ENCODE assay signal across 21 cellular contexts in the genomic region with DNA sequence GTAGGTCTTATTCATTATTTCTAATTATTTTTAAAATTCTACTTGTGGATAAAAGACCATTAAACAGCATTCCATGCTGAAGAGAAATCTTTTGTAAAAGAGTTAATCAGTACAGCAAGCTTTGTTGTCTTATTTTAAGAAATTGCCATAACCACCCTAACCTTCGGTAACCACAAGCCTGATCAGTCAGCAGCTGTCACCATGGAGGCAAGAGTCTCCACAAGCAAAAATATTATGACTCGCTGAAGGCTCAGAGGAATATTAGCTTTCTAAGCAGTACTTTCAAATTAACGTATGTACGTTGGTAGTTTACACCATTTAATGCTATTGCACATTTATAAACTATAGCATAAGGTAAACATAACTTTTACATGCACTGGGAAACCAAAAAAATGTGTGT.
DNase-seq lines count a peak whose midpoint lies in the region; ATAC-seq, FAIRE-seq and TF ChIP-seq lines count a peak whose summit lies in the region.
"Had no signal": no experiment of that assay in that cellular context is flagged by ENCODE, and none has a peak within 500 bp of the region (broad histone marks: within the 10 kb centered on the region; RNA-seq: fewer than 3 reads in every experiment).

No MANE protein-coding gene starts in this region.

- WGBS in mesenchymal stem cell, result 78% methylated on average over 1 of the region's 4 CpGs

- H3K27me3 ChIP-seq in astrocyte (ENCODE audit: insufficient read depth, low read length) (no peaks in the 10 kb centered on the region), mesenchymal stem cell (ENCODE audit: control insufficient read depth in 1 of 2, insufficient read depth in 1 of 2, low read length in 2 of 2) (no peaks in the 10 kb centered on the region)

- H3K23ac ChIP-seq in mesenchymal stem cell (ENCODE audit: low read length in 2 of 2), result no peak overlapping the region

- H3K9me3 ChIP-seq in astrocyte (ENCODE audit: insufficient read depth, low read depth, low read length), result no peaks in the 10 kb centered on the region
- peaks cover 3% of the 10 kb centered on the region for H3K9me3 ChIP-seq in mesenchymal stem cell (ENCODE audit: control insufficient read depth, low read length)

- H2AFZ ChIP-seq in astrocyte (ENCODE audit: low read depth, low read length), result no peak overlapping the region
- no peak overlapping the region for H2AFZ ChIP-seq in mesenchymal stem cell (ENCODE audit: low read depth, low read length)

- no peak overlapping the region for H3K9ac ChIP-seq in astrocyte (ENCODE audit: low read length)
- no peak overlapping the region for H3K9ac ChIP-seq in mesenchymal stem cell (ENCODE audit: low read length)

- no peak overlapping the region for H4K8ac ChIP-seq in mesenchymal stem cell (ENCODE audit: low read length)

- no peaks in the 10 kb centered on the region for H3K79me1 ChIP-seq in mesenchymal stem cell (replicated peaks; ENCODE audit: low read length, poor library complexity, severe bottlenecking)

- ATAC-seq in T-cell (replicated peaks in 1 of 4), result no peak
- no peak for ATAC-seq in stimulated activated naive B cell treated with anti-CD40 and anti-IgM and Interleukin-4, amounts not matched to agents 10 μg/mL and 1 μg/mL and 100 μg/mL, for 72 hours (replicated peaks)

- H3K79me2 ChIP-seq in astrocyte (ENCODE audit: insufficient read depth, low read length), result no peaks in the 10 kb centered on the region

- no peaks in the 10 kb centered on the region for H3K36me3 Mint-ChIP-seq in astrocyte (ENCODE audit: low read depth, unreplicated experiment)
- no peaks in the 10 kb centered on the region for H3K36me3 Mint-ChIP-seq in T-cell
- H3K36me3 Mint-ChIP-seq in stimulated activated naive B cell treated with anti-CD40 and anti-IgM and Interleukin-4, amounts not matched to agents 10 μg/mL and 1 μg/mL and 100 μg/mL, for 72 hours, result no peaks in the 10 kb centered on the region

- POLR2A ChIA-PET in T-cell (lab: Charles Lee), result no interaction called here

- H3K4me3 Mint-ChIP-seq in astrocyte (ENCODE audit: unreplicated experiment) (no peak overlapping the region), T-cell (no peak overlapping the region)
- no peak overlapping the region for H3K4me3 Mint-ChIP-seq in stimulated activated naive B cell treated with anti-CD40 and anti-IgM and Interleukin-4, amounts not matched to agents 10 μg/mL and 1 μg/mL and 100 μg/mL, for 72 hours

- H3K18ac ChIP-seq in mesenchymal stem cell (ENCODE audit: low read depth in 1 of 2, low read length in 2 of 2), result no peak overlapping the region

- no peak for TF ChIP-seq CTCF in astrocyte (IDR thresholded peaks at IDR 0.05; ENCODE audit: insufficient read depth, low read depth, low read length)
- TF ChIP-seq CTCF in coronary artery (IDR thresholded peaks at IDR 0.05), result no peak

- H3K27ac ChIP-seq in astrocyte (ENCODE audit: low read depth, low read length) (no peak overlapping the region), mesenchymal stem cell (ENCODE audit: low read length, poor library complexity, severe bottlenecking) (no peak overlapping the region), coronary artery (no peak overlapping the region)
- H3K27ac ChIP-seq: RWPE1, SK-N-MC had no signal

- H3K4me1 Mint-ChIP-seq in astrocyte (ENCODE audit: low read depth, unreplicated experiment), result peaks cover 9% of the 10 kb centered on the region
- H3K4me1 Mint-ChIP-seq in T-cell, result no peaks in the 10 kb centered on the region
- no peaks in the 10 kb centered on the region for H3K4me1 Mint-ChIP-seq in stimulated activated naive B cell treated with anti-CD40 and anti-IgM and Interleukin-4, amounts not matched to agents 10 μg/mL and 1 μg/mL and 100 μg/mL, for 72 hours

- H2BK5ac ChIP-seq in mesenchymal stem cell (ENCODE audit: low read depth, low read length, poor library complexity, severe bottlenecking), result no peak overlapping the region

- H4K91ac ChIP-seq in mesenchymal stem cell (ENCODE audit: low read length), result no peak overlapping the region

- H3K4me2 ChIP-seq in astrocyte (ENCODE audit: low read length), result no peak overlapping the region
- no peak overlapping the region for H3K4me2 ChIP-seq in mesenchymal stem cell (ENCODE audit: low read length, poor library complexity, severe bottlenecking)

- CTCF ChIA-PET in T-cell (lab: Charles Lee), result no interaction called here

- no peak overlapping the region for H3K14ac ChIP-seq in mesenchymal stem cell (ENCODE audit: low read length in 2 of 2)

- H3K27ac Mint-ChIP-seq in astrocyte (ENCODE audit: unreplicated experiment) (peak overlapping the region; percentile 90), T-cell (no peak overlapping the region)
- H3K27ac Mint-ChIP-seq in stimulated activated naive B cell treated with anti-CD40 and anti-IgM and Interleukin-4, amounts not matched to agents 10 μg/mL and 1 μg/mL and 100 μg/mL, for 72 hours, result no peak overlapping the region

- H4K20me1 ChIP-seq in astrocyte (ENCODE audit: insufficient read depth, low read length), result no peaks in the 10 kb centered on the region

- no peak overlapping the region for H2BK12ac ChIP-seq in mesenchymal stem cell (ENCODE audit: low read length in 2 of 2)

- H2AK5ac ChIP-seq in mesenchymal stem cell (ENCODE audit: low read length, severe bottlenecking), result no peak overlapping the region

- H3K4me3 ChIP-seq in astrocyte (ENCODE audit: insufficient read depth, low read depth, low read length), result no peak overlapping the region
- H3K4me3 ChIP-seq in mesenchymal stem cell (ENCODE audit: insufficient read depth in 1 of 2, low read depth in 1 of 2, low read length in 2 of 2), result no peak overlapping the region
- H3K4me3 ChIP-seq in coronary artery, result no peak overlapping the region
- H3K4me3 ChIP-seq: SK-N-MC had no signal

- H3K36me3 ChIP-seq in astrocyte (ENCODE audit: insufficient read depth, low read length) (no peaks in the 10 kb centered on the region), mesenchymal stem cell (ENCODE audit: control insufficient read depth in 1 of 2, insufficient read depth in 2 of 2, low read depth in 1 of 2, low read length in 2 of 2) (no peaks in the 10 kb centered on the region)

- H3K4ac ChIP-seq in mesenchymal stem cell (ENCODE audit: low read depth in 1 of 2, low read length in 2 of 2), result no peak overlapping the region

- no peaks in the 10 kb centered on the region for H3K9me3 Mint-ChIP-seq in astrocyte (ENCODE audit: unreplicated experiment)
- peaks cover 8 to 14% (median 9%) of the 10 kb centered on the region in 3 donors for H3K9me3 Mint-ChIP-seq in T-cell
- no peaks in the 10 kb centered on the region for H3K9me3 Mint-ChIP-seq in stimulated activated naive B cell treated with anti-CD40 and anti-IgM and Interleukin-4, amounts not matched to agents 10 μg/mL and 1 μg/mL and 100 μg/mL, for 72 hours

- H2BK15ac ChIP-seq in mesenchymal stem cell (ENCODE audit: low read depth, poor library complexity, severe bottlenecking), result no peak overlapping the region

- H3K4me1 ChIP-seq in astrocyte (ENCODE audit: insufficient read depth, low read length), result no peaks in the 10 kb centered on the region
- no peaks in the 10 kb centered on the region for H3K4me1 ChIP-seq in mesenchymal stem cell (ENCODE audit: control insufficient read depth, insufficient read depth, low read depth, low read length)

- no peak overlapping the region for H2BK120ac ChIP-seq in mesenchymal stem cell (ENCODE audit: low read depth, low read length)

- no peaks in the 10 kb centered on the region for H3K27me3 Mint-ChIP-seq in astrocyte (ENCODE audit: low read depth, unreplicated experiment)
- H3K27me3 Mint-ChIP-seq in T-cell, result no peaks in the 10 kb centered on the region
- H3K27me3 Mint-ChIP-seq in stimulated activated naive B cell treated with anti-CD40 and anti-IgM and Interleukin-4, amounts not matched to agents 10 μg/mL and 1 μg/mL and 100 μg/mL, for 72 hours, result no peaks in the 10 kb centered on the region

- DNase-seq in NCI-H748 (lab: John Stamatoyannopoulos, UW; ENCODE audit: unreplicated experiment) (peak; percentile 39), NCI-H748 treated with DMSO at 0.1 percent for 48 hours (lab: John Stamatoyannopoulos, UW) (no peak), astrocyte (ENCODE audit: low read depth) (peak; percentile 2), mesenchymal stem cell (peak; percentile 1), T-cell (no peak), midbrain (lab: John Stamatoyannopoulos, UW) (no peak), coronary artery (ENCODE audit: low spot score) (no peak)
- DNase-seq in stimulated activated naive B cell treated with anti-CD40 and anti-IgM and Interleukin-4, amounts not matched to agents 10 μg/mL and 1 μg/mL and 100 μg/mL, for 72 hours, result no peak
- DNase-seq: Calu3, DND-41, HCEC 1CT, NCI-H1105, NCI-H187, NCI-H524, NCI-H82, SHP77 had no signal

- FAIRE-seq in astrocyte (lab: Jason Lieb, UNC), result no peak
- FAIRE-seq: GM12892, GM19239, H1 had no signal

Comparison
In these comparisons a context has a peak if more than half of its experiments do, and no peak if none do; other contexts are left out.
1. DNase-seq: peak in NCI-H748 (single experiment), astrocyte (single experiment) and mesenchymal stem cell (single experiment); none in NCI-H748 treated with DMSO at 0.1 percent for 48 hours (single experiment), T-cell (0 of 34), midbrain (single experiment), coronary artery (single experiment) and stimulated activated naive B cell treated with anti-CD40 and anti-IgM and Interleukin-4, amounts not matched to agents 10 μg/mL and 1 μg/mL and 100 μg/mL, for 72 hours (single experiment).